ENCODE assay signal across 1 cellular context in genomic region chr3:57805674-57806073, GRCh38.
TF ChIP-seq lines count a peak whose summit lies in the region.

No MANE protein-coding gene starts in this region.

TF ChIP-seq in K562, 482 proteins besides CTCF, POLR2A, EP300 and RAD21 (continued from another document):
- TF ChIP-seq VEZF1 (CRISPR knock-in tag; IDR thresholded peaks at IDR 0.05) (0 out of 2 replicates have a peak, but pooled peaks have one; percentile 33), FOXP1 (CRISPR knock-in tag; IDR thresholded peaks at IDR 0.05) (no peak), ZNF224 (CRISPR knock-in tag; IDR thresholded peaks at IDR 0.05) (no peak), CTBP1 (IDR thresholded peaks at IDR 0.05; ENCODE audit: borderline replicate concordance) (0 out of 2 replicates have a peak, but pooled peaks have one; percentile 24), HDAC1 (IDR thresholded peaks at IDR 0.05) (peak in 1 of 2 experiments; percentile 35; a peak in 1 of 4 replicates), MAFG (tag; conservative IDR thresholded peaks at IDR 0.05) (peak; percentile 70), PML (IDR thresholded peaks at IDR 0.05; ENCODE audit: low read length) (no peak), ZMIZ1 (IDR thresholded peaks at IDR 0.05; ENCODE audit: low read depth in 2 of 2, low read length in 2 of 2) (no peak), MIER1 (IDR thresholded peaks at IDR 0.05; ENCODE audit: low read depth) (peak; percentile 94), JUN (IDR thresholded peaks at IDR 0.05; ENCODE audit: borderline replicate concordance, low read depth, low read length) (peak; percentile 80; the same call in 1 of the 2 replicates), JUN (CRISPR knock-in tag; IDR thresholded peaks at IDR 0.05; ENCODE audit: borderline replicate concordance) (no peak), ZEB2 (IDR thresholded peaks at IDR 0.05) (peak; percentile 42; the same call in 1 of the 2 replicates), CHCHD3 (CRISPR knock-in tag; IDR thresholded peaks at IDR 0.05) (no peak), PTBP1 (IDR thresholded peaks at IDR 0.05; ENCODE audit: low read depth, low read length) (no peak), ZNF3 (CRISPR knock-in tag; IDR thresholded peaks at IDR 0.05) (no peak), ZNF165 (CRISPR knock-in tag; IDR thresholded peaks at IDR 0.05; ENCODE audit: borderline replicate concordance) (no peak), PKNOX1 (IDR thresholded peaks at IDR 0.05) (0 out of 2 replicates have a peak, but pooled peaks have one; percentile 10), EP400 (IDR thresholded peaks at IDR 0.05) (peak; percentile 26; the same call in 1 of the 2 replicates), RCOR1 (IDR thresholded peaks at IDR 0.05; ENCODE audit: borderline replicate concordance in 1 of 2, low read depth in 2 of 2, low read length in 2 of 2) (peak in 1 of 2 experiments; percentile 15; a peak in 1 of 4 replicates)
